Comparison of ENCODE assay signal across 8 cellular contexts in the genomic region with DNA sequence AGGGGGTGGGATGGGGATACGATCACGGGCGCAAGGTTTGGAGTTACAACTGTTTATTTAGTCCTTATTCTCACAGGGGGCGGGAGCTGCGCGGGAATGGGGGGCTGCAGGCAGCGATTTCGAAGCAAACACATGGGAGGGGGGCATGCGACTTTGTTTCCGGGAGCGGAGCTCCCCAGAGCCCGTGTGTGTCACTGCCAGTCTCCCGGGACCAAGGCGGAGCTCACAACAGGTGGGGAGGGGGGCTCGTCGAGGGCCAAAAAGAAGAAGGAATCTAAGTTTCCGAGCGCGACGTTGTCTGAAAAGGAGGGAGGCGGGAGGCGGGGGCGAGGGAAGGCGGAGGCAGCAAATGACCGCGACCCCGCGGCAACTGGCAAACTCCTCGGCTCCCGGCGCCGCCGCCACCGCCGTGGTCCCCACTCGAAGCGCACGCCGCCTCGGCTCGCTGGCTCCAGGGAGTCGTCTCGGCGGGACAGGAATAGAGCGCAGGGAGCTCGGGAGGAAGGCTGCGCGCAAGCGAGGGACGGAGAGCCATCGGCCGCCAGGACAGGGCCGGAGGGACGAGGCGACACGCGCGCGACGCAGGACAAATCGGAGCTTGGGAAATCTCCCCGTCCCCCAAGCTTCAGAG. TPM values are rescaled to one million over a fixed set of nuclear protein-coding genes. Genes with fewer than 3 reads are reported as not detected.
DNase-seq lines count a peak whose midpoint lies in the region; ATAC-seq and TF ChIP-seq lines count a peak whose summit lies in the region.

No MANE protein-coding gene starts in this region.

- intact Hi-C loops in esophagus squamous epithelium (cut with DNase I) = loop anchor here (5.0 to 10.0 kb wide), 2 partner anchors 140 to 507 kb away; no protein-coding TSS in a partner anchor

- H3K9me3 ChIP-seq in esophagus squamous epithelium = no peaks in the 10 kb centered on the region
- no peaks in the 10 kb centered on the region for H3K9me3 ChIP-seq in mucosa of rectum (ENCODE audit: control insufficient read depth in 2 of 2, low read length in 2 of 2)

- H3K27me3 ChIP-seq in esophagus squamous epithelium (no peaks in the 10 kb centered on the region), mucosa of rectum (ENCODE audit: control insufficient read depth in 2 of 2, insufficient read depth in 2 of 2, low read length in 2 of 2) (no peaks in the 10 kb centered on the region)

- H3K36me3 ChIP-seq in esophagus squamous epithelium (no peaks in the 10 kb centered on the region), mucosa of rectum (ENCODE audit: control insufficient read depth in 2 of 2, insufficient read depth in 2 of 2, low read length in 2 of 2) (no peaks in the 10 kb centered on the region)

- no peaks in the 10 kb centered on the region for H3K9me3 Mint-ChIP-seq in activated T-cell treated with anti-CD3 and anti-CD28 coated beads, Interleukin-2, amount 50 U/mL, for 24 hours

- peak in 2 of 4 donors; percentile 11 to 33 for TF ChIP-seq POLR2A in esophagus squamous epithelium (IDR thresholded peaks at IDR 0.05)

- H3K4me1 Mint-ChIP-seq in activated T-cell treated with anti-CD3 and anti-CD28 coated beads, Interleukin-2, amount 50 U/mL, for 24 hours (ENCODE audit: low read depth) = peaks cover 65% of the 10 kb centered on the region

- peak overlapping the region; percentile 93 for H3K9ac ChIP-seq in mucosa of rectum (ENCODE audit: low read depth in 1 of 2, low read length in 2 of 2)

- WGBS in esophagus squamous epithelium, 2 donors = 0 to 1% methylated on average over 47 of the region's 62 CpGs

- peaks cover 42% of the 10 kb centered on the region for H3K36me3 Mint-ChIP-seq in activated T-cell treated with anti-CD3 and anti-CD28 coated beads, Interleukin-2, amount 50 U/mL, for 24 hours (ENCODE audit: low read depth)

- H3K4me3 Mint-ChIP-seq in activated T-cell treated with anti-CD3 and anti-CD28 coated beads, Interleukin-2, amount 50 U/mL, for 24 hours = peak overlapping the region; percentile 93

- H3K27ac ChIP-seq in esophagus squamous epithelium = peak overlapping the region; percentile 97 to 100 (median 98)
- H3K27ac ChIP-seq in mucosa of rectum (ENCODE audit: low read depth in 2 of 2, low read length in 2 of 2) = peak overlapping the region; percentile 93 to 95

- DNase-seq in GM10266 (ENCODE audit: extremely low spot score) (peak; percentile 26), NOMO-1 treated with DMSO at 0.1 percent for 48 hours (lab: John Stamatoyannopoulos, UW; ENCODE audit: unreplicated experiment) (peak; percentile 84), esophagus squamous epithelium (lab: John Stamatoyannopoulos, UW) (no peak), DMS114 treated with DMSO at 0.1 percent for 48 hours (lab: John Stamatoyannopoulos, UW; ENCODE audit: unreplicated experiment) (no peak)
- DNase-seq in activated T-cell treated with anti-CD3 and anti-CD28 coated beads, Interleukin-2, amount 50 U/mL, for 24 hours = peak; percentile 78
- DNase-seq in stimulated activated CD8-positive, alpha-beta memory T cell treated with anti-CD3 and anti-CD28 coated beads, Interleukin-7, amount 100 ng/mL, for 4 hours (ENCODE audit: low read depth in 2 of 2) = peak; percentile 13 to 37

- no peak for TF ChIP-seq CTCF in GM10266 (IDR thresholded peaks at IDR 0.05; ENCODE audit: control insufficient read depth, insufficient read depth, low read depth, missing control alignments)
- no peak for TF ChIP-seq CTCF in esophagus squamous epithelium (IDR thresholded peaks at IDR 0.05)

- peak overlapping the region; percentile 98 for H3K27ac Mint-ChIP-seq in activated T-cell treated with anti-CD3 and anti-CD28 coated beads, Interleukin-2, amount 50 U/mL, for 24 hours

- no peak for ATAC-seq in HG03045 (IDR thresholded peaks at IDR 0.05; ENCODE audit: unreplicated experiment)

- peaks cover 3 to 67% (median 18%) of the 10 kb centered on the region in 3 donors for H3K4me1 ChIP-seq in esophagus squamous epithelium
- peaks cover 14 to 37% of the 10 kb centered on the region in 2 donors for H3K4me1 ChIP-seq in mucosa of rectum (ENCODE audit: control insufficient read depth in 2 of 2, insufficient read depth in 2 of 2, low read length in 2 of 2)

- no peaks in the 10 kb centered on the region for H3K27me3 Mint-ChIP-seq in activated T-cell treated with anti-CD3 and anti-CD28 coated beads, Interleukin-2, amount 50 U/mL, for 24 hours

- H3K4me3 ChIP-seq in esophagus squamous epithelium (peak overlapping the region; percentile 57 to 94 (median 78)), mucosa of rectum (ENCODE audit: low read length in 2 of 2) (peak overlapping the region; percentile 84 to 98)

RNA-seq across cellular contexts. Expression of a gene that starts 1.4 kb away (rescaled TPM):
- 100 to 1,000 TPM in 1 of 4 donors, 10 to 100 TPM in 3; 49.1 to 124 (median 61.1) TPM for total RNA-seq in esophagus squamous epithelium

Comparison
In these comparisons a context has a peak if more than half of its experiments do, and no peak if none do; other contexts are left out.
1. DNase-seq: peak in GM10266 (single experiment), NOMO-1 treated with DMSO at 0.1 percent for 48 hours (single experiment), activated T-cell treated with anti-CD3 and anti-CD28 coated beads, Interleukin-2, amount 50 U/mL, for 24 hours (single experiment) and stimulated activated CD8-positive, alpha-beta memory T cell treated with anti-CD3 and anti-CD28 coated beads, Interleukin-7, amount 100 ng/mL, for 4 hours (2 of 2); none in esophagus squamous epithelium (single experiment) and DMS114 treated with DMSO at 0.1 percent for 48 hours (single experiment).